1 cellular context compared by ENCODE assay signal in genomic region chr11:107370390-107370789, GRCh38.
TF ChIP-seq lines count a peak whose summit lies in the region.

No MANE protein-coding gene starts in this region.

TF ChIP-seq in GM23338, 12 proteins besides CTCF, POLR2A, EP300 and RAD21 (continued from another document):
- TF ChIP-seq ZNF462 (CRISPR knock-in tag; IDR thresholded peaks at IDR 0.05) (no peak), EZH2phosphoT487 (IDR thresholded peaks at IDR 0.05; ENCODE audit: unreplicated experiment) (no peak), NANOG (IDR thresholded peaks at IDR 0.05; ENCODE audit: borderline replicate concordance) (no peak), STAT1 (IDR thresholded peaks at IDR 0.05; ENCODE audit: unreplicated experiment) (no peak), JUNB (IDR thresholded peaks at IDR 0.05; ENCODE audit: unreplicated experiment) (no peak), EZH2 (IDR thresholded peaks at IDR 0.05; ENCODE audit: low read depth, unreplicated experiment) (no peak), CREB1 (CRISPR knock-in tag; IDR thresholded peaks at IDR 0.05; ENCODE audit: low read depth) (no peak), ZNF114 (CRISPR knock-in tag; IDR thresholded peaks at IDR 0.05) (no peak), ETS1 (IDR thresholded peaks at IDR 0.05) (no peak), ZNF331 (CRISPR knock-in tag; IDR thresholded peaks at IDR 0.05; ENCODE audit: low read depth) (no peak)
